ENCODE assay signal across 10 cellular contexts in genomic region chr6:141105481-141105880, GRCh38.
DNase-seq lines count a peak whose midpoint lies in the region; ATAC-seq and TF ChIP-seq lines count a peak whose summit lies in the region.
"Had no signal": no experiment of that assay in that cellular context is flagged by ENCODE, and none has a peak within 500 bp of the region (broad histone marks: within the 10 kb centered on the region; RNA-seq: fewer than 3 reads in every experiment).

No MANE protein-coding gene starts in this region.

- H3K4me1 ChIP-seq in HAP-1, result peaks cover 16% of the 10 kb centered on the region

- in situ Hi-C loops in HAP-1 (cut with MboI; ENCODE audit: low sequenced_read_pairs) (no loop called here), SK-MEL-5 (cut with HindIII; ENCODE audit: low pct_unique_long_range_greater_than_20kb, low sequenced_read_pairs) (no loop called here)

- H3K9me3 ChIP-seq in HAP-1, result no peaks in the 10 kb centered on the region

- H3K36me3 ChIP-seq in HAP-1 (replicated peaks), result no peaks in the 10 kb centered on the region

- no peak for TF ChIP-seq CTCF in foreskin fibroblast (IDR thresholded peaks at IDR 0.05; ENCODE audit: low read depth, low read length)

- DNase-seq in HAP-1 (ENCODE audit: low spot score in 2 of 2) (peak; percentile 82 to 91), SK-MEL-5 (ENCODE audit: low read depth, low spot score) (peak; percentile 67), foreskin fibroblast (peak; percentile 30 to 52), retina (peak; percentile 43)
- no peak for DNase-seq in stimulated activated CD4-positive, alpha-beta T cell treated with anti-CD3 and anti-CD28 coated beads, Interleukin-4, amount 100 ng/mL, for 24 hours
- DNase-seq: activated CD4-positive, alpha-beta T cell treated with anti-CD3 and anti-CD28 coated beads for 1 hour; activated naive CD8-positive, alpha-beta T cell treated with anti-CD3 and anti-CD28 coated beads for 36 hours had no signal

- H3K4me3 ChIP-seq in HAP-1, result no peak overlapping the region
- H3K4me3 ChIP-seq in foreskin fibroblast (ENCODE audit: low read depth in 1 of 2, low read length in 2 of 2), result no peak overlapping the region

- no peak for ATAC-seq in HG03025 (IDR thresholded peaks at IDR 0.05; ENCODE audit: low FRiP score, unreplicated experiment)
- ATAC-seq in GM19395 (IDR thresholded peaks at IDR 0.05; ENCODE audit: unreplicated experiment), result no peak
- ATAC-seq: natural killer cell treated with Interleukin-12 subunit alpha and Interleukin-12 subunit beta and Interleukin-15 and Interleukin-18, amount 100 ng/mL, for 72 hours had no signal

- H3K27me3 ChIP-seq in HAP-1 (ENCODE audit: low read depth), result no peaks in the 10 kb centered on the region
